20 cellular contexts compared by ENCODE assay signal in the genomic region with DNA sequence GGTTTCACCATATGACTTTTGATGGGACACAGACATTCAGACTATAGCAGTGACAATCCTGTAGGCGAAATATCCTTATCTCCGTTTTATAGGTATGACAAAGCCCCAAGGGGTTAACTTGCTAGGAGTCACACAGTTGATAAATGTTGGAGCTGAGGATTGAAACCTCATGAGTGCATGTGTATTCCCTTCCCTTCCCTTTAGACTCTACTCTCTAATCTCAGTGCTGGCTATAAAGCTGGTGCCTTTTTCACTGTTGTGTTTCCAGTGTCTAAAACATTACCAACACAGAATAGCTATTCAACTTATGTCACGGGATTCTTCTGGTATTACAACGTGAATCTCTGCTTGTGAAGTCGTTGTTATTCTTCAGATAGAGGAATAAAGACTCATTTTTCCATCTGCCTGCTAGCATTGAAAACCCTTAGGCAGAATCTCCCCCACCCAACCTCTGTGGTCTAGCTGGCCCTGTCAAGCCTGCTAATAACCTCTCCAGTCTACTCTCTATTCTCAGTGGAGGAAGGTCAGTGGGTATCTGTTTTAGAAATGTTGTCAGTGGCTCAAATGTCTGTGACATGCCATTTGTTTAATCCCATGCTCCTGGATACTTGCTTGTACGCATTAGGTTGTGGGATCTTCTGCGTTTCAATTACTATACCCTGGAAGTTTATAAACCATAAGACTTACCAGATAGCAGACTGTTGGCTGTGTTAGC.
A peak's percentile ranks its signal among the peaks of the same experiment; 100 is the strongest.
DNase-seq lines count a peak whose midpoint lies in the region; ATAC-seq, FAIRE-seq and TF ChIP-seq lines count a peak whose summit lies in the region.
"Had no signal": no experiment of that assay in that cellular context is flagged by ENCODE, and none has a peak within 500 bp of the region (broad histone marks: within the 10 kb centered on the region; RNA-seq: fewer than 3 reads in every experiment).

No MANE protein-coding gene starts in this region.

- H3K27me3 ChIP-seq in GM23338 (ENCODE audit: insufficient read depth) (no peaks in the 10 kb centered on the region), bronchial epithelial cell (ENCODE audit: control insufficient read depth, insufficient read depth, low read length) (no peaks in the 10 kb centered on the region), gastrocnemius medialis (no peaks in the 10 kb centered on the region)
- H3K27me3 ChIP-seq: SJCRH30 had no signal

- no peak overlapping the region for H3K9ac ChIP-seq in kidney (ENCODE audit: low read length in 2 of 2)

- no peaks in the 10 kb centered on the region; the same call in none of the 2 replicates for H4K20me1 ChIP-seq in GM23338 (replicated peaks; ENCODE audit: insufficient read depth)

- FAIRE-seq in bronchial epithelial cell (lab: Jason Lieb, UNC) (peak; percentile 36), kidney (lab: Jason Lieb, UNC) (no peak)
- FAIRE-seq: HTR-8/SVneo had no signal

- no peaks in the 10 kb centered on the region for H3K9me3 Mint-ChIP-seq in GM23338
- no peaks in the 10 kb centered on the region for H3K9me3 Mint-ChIP-seq in nephron progenitor cell
- H3K9me3 Mint-ChIP-seq in naive thymus-derived CD8-positive, alpha-beta T cell, result no peaks in the 10 kb centered on the region

- H3K36me3 ChIP-seq in GM23338 (ENCODE audit: insufficient read depth) (no peaks in the 10 kb centered on the region), bronchial epithelial cell (ENCODE audit: control insufficient read depth, insufficient read depth, low read length) (no peaks in the 10 kb centered on the region), gastrocnemius medialis (no peaks in the 10 kb centered on the region), kidney (ENCODE audit: control insufficient read depth in 1 of 2, insufficient read depth in 2 of 2, low read length in 2 of 2) (no peaks in the 10 kb centered on the region)

- DNase-seq in GM23338 (ENCODE audit: low spot score) (no peak), bronchial epithelial cell (ENCODE audit: low read depth) (no peak), nephron progenitor cell (no peak), gastrocnemius medialis (no peak), kidney (no peak), NCI-H2227 (lab: John Stamatoyannopoulos, UW; ENCODE audit: unreplicated experiment) (no peak), caudate nucleus (lab: John Stamatoyannopoulos, UW) (no peak)
- no peak for DNase-seq in naive thymus-derived CD8-positive, alpha-beta T cell
- DNase-seq: AML-193; Calu3; CD4-positive, CD25-positive, alpha-beta regulatory T cell; DMS53; H7; NCI-H187 treated with DMSO at 0.1 percent for 48 hours; NCI-H2171; NCI-H510A; SJCRH30 had no signal

- no peaks in the 10 kb centered on the region for H3F3A ChIP-seq in GM23338 (replicated peaks; ENCODE audit: low read depth)

- no peak for TF ChIP-seq POLR2A in gastrocnemius medialis (IDR thresholded peaks at IDR 0.05)

- H3K9me2 ChIP-seq in GM23338 (ENCODE audit: insufficient read depth), result no peaks in the 10 kb centered on the region

- H2AFZ ChIP-seq in GM23338, result no peak overlapping the region

- no peak overlapping the region for H3K4me3 Mint-ChIP-seq in GM23338
- no peak overlapping the region for H3K4me3 Mint-ChIP-seq in nephron progenitor cell
- H3K4me3 Mint-ChIP-seq in naive thymus-derived CD8-positive, alpha-beta T cell, result no peak overlapping the region
- H3K4me3 Mint-ChIP-seq: CD4-positive, CD25-positive, alpha-beta regulatory T cell had no signal

- H3K27me3 Mint-ChIP-seq in GM23338 (ENCODE audit: insufficient read depth, low read depth, poor library complexity), result peaks cover 4% of the 10 kb centered on the region
- H3K27me3 Mint-ChIP-seq in nephron progenitor cell (ENCODE audit: low read depth, poor library complexity), result peaks cover 3% of the 10 kb centered on the region
- no peaks in the 10 kb centered on the region for H3K27me3 Mint-ChIP-seq in naive thymus-derived CD8-positive, alpha-beta T cell
- H3K27me3 Mint-ChIP-seq: CD4-positive, CD25-positive, alpha-beta regulatory T cell had no signal

- peaks cover 20% of the 10 kb centered on the region for H3K79me2 ChIP-seq in GM23338 (replicated peaks; ENCODE audit: insufficient read depth)

- no peaks in the 10 kb centered on the region for H3K9me3 ChIP-seq in gastrocnemius medialis
- no peaks in the 10 kb centered on the region for H3K9me3 ChIP-seq in kidney (ENCODE audit: control insufficient read depth in 1 of 2, low read length in 2 of 2)
- H3K9me3 ChIP-seq: SJCRH30 had no signal

- H3K36me3 Mint-ChIP-seq in GM23338 (ENCODE audit: low read depth) (no peaks in the 10 kb centered on the region), nephron progenitor cell (ENCODE audit: low read depth) (peaks cover 54% of the 10 kb centered on the region)
- peaks cover 0 to 11% (median 2%) of the 10 kb centered on the region in 3 donors for H3K36me3 Mint-ChIP-seq in naive thymus-derived CD8-positive, alpha-beta T cell

- intact Hi-C loops in gastrocnemius medialis (cut with DNase I; ENCODE audit: low total_unique reads) (no loop called here), kidney (cut with DNase I) (no loop called here)

- no peak for ATAC-seq in GM23338
- peak; percentile 37 to 50 for ATAC-seq in gastrocnemius medialis
- no peak for ATAC-seq in naive thymus-derived CD8-positive, alpha-beta T cell

- H3K27ac Mint-ChIP-seq in GM23338 (0 out of 2 replicates have a peak overlapping the region, but pooled peaks have one; percentile 17), nephron progenitor cell (peak overlapping the region; percentile 16)
- H3K27ac Mint-ChIP-seq in naive thymus-derived CD8-positive, alpha-beta T cell, result peak overlapping the region in 1 of 10 donors; percentile 70

- 0 out of 2 replicates have a peak overlapping the region, but pooled peaks have one; percentile 42 for H3K4me2 ChIP-seq in GM23338

- TF ChIP-seq CTCF in GM23338 (conservative IDR thresholded peaks at IDR 0.05; ENCODE audit: low read depth in 2 of 2) (no peak), bronchial epithelial cell (IDR thresholded peaks at IDR 0.05; ENCODE audit: insufficient read depth, low read length, severe bottlenecking) (no peak), nephron progenitor cell (IDR thresholded peaks at IDR 0.05) (no peak), gastrocnemius medialis (IDR thresholded peaks at IDR 0.05 in 4 of 5, conservative IDR thresholded peaks at IDR 0.05 in 1 of 5) (no peak), kidney (IDR thresholded peaks at IDR 0.05; ENCODE audit: borderline replicate concordance, extremely low read depth, insufficient read depth) (no peak)

- H3K4me3 ChIP-seq in GM23338 (no peak overlapping the region), bronchial epithelial cell (ENCODE audit: low read depth, low read length) (no peak overlapping the region), gastrocnemius medialis (no peak overlapping the region), kidney (ENCODE audit: low read length in 2 of 2) (no peak overlapping the region)
- H3K4me3 ChIP-seq: SJCRH30 had no signal

- peaks cover 68% of the 10 kb centered on the region for H3K4me1 Mint-ChIP-seq in GM23338
- peaks cover 69% of the 10 kb centered on the region for H3K4me1 Mint-ChIP-seq in nephron progenitor cell
- peaks cover 38 to 80% (median 76%) of the 10 kb centered on the region in 4 donors for H3K4me1 Mint-ChIP-seq in naive thymus-derived CD8-positive, alpha-beta T cell

- in situ Hi-C loops in gastrocnemius medialis (cut with MboI; ENCODE audit: low sequenced_read_pairs in 4 of 4), result no loop called here

- H3K4me1 ChIP-seq in GM23338 (ENCODE audit: insufficient read depth) (peaks cover 62% of the 10 kb centered on the region), gastrocnemius medialis (peaks cover 22 to 56% of the 10 kb centered on the region in 2 donors), kidney (ENCODE audit: control insufficient read depth in 1 of 2, insufficient read depth in 1 of 2, low read depth in 1 of 2, low read length in 2 of 2) (no peaks in the 10 kb centered on the region)

- H3K27ac ChIP-seq in GM23338 (ENCODE audit: low read depth), result peak overlapping the region; percentile 5; the same call in 1 of the 2 replicates
- H3K27ac ChIP-seq in gastrocnemius medialis, result peak overlapping the region in 1 of 4 donors; percentile 22
- H3K27ac ChIP-seq in kidney (ENCODE audit: low read depth in 2 of 2, low read length in 2 of 2), result no peak overlapping the region
- H3K27ac ChIP-seq in caudate nucleus (ENCODE audit: low read depth, low read length), result no peak overlapping the region
- H3K27ac ChIP-seq: HL-60, RWPE1, SJCRH30 had no signal

- POLR2A ChIA-PET in naive thymus-derived CD8-positive, alpha-beta T cell (lab: Charles Lee), result no interaction called here

Comparison
In these comparisons a context has a peak if more than half of its experiments do, and no peak if none do; other contexts are left out.
1. ATAC-seq: peak in gastrocnemius medialis (2 of 2); none in GM23338 (single experiment) and naive thymus-derived CD8-positive, alpha-beta T cell (0 of 2).